Comparison of ENCODE assay signal across 13 cellular contexts in the genomic region with DNA sequence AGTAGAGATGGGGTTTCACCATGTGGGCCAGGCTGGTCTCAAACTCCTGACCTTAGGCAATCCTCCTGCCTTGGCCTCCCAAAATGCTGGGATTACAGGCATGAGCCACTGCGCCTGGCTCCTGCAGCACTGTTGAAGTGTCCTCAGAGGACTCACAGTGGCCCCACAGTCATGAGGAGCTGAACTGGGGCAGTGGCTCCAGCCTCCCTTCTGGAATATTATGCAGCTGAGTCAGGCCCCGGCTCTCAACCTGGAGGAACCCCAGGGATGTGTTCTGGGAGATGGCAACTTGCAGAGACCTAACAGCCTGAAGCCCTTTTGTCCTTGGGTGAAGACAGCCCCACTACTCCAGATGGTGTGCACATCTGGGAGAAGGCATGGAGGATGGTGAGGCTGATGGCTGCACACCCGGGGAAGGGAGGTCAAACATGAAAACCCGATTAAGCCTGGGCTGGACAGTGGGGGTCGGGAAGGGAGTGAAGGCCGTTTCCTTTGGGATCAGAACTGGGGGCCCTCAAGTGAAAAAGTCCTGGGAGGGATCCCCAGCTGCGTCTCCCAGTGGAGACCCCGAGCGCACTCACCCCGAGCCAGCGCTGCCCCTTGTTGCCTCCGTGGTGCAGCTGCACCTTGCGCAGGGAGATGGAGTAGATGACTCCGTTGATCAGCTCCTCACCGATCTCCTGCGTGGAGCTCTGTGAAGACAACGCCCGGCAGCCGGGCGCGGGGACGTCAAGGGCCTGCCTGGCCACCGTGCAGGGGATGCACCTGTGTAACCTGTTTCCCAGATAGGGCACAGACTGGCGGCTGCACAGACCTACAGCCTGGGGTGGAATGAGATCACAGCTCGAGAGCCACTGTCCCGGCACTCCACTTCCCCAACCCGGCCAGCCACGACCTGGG. TPM values are rescaled to one million over a fixed set of nuclear protein-coding genes. Genes with fewer than 3 reads are reported as not detected.
DNase-seq lines count a peak whose midpoint lies in the region; ATAC-seq, FAIRE-seq and TF ChIP-seq lines count a peak whose summit lies in the region.
"Had no signal": no experiment of that assay in that cellular context is flagged by ENCODE, and none has a peak within 500 bp of the region (broad histone marks: within the 10 kb centered on the region; RNA-seq: fewer than 3 reads in every experiment).

No MANE protein-coding gene starts in this region.

- no peaks in the 10 kb centered on the region for H3K9me3 Mint-ChIP-seq in CD4-positive, alpha-beta memory T cell
- H3K9me3 Mint-ChIP-seq in activated T-helper 1 cell treated with anti-CD3 and anti-CD28 coated beads, Interleukin-12 subunit alpha, Interleukin-12 subunit beta, Interleukin-2, Interleukin-4 antibody, amounts not matched to agents 30 ng/mL and 10 ng/mL and 1 ng/mL, durations not matched to agents 14 hours and 24 hours and 36 hours = no peaks in the 10 kb centered on the region

- no peak for FAIRE-seq in pancreas (lab: Jason Lieb, UNC)

- H3K9me3 ChIP-seq in CD4-positive, alpha-beta memory T cell (ENCODE audit: control insufficient read depth in 1 of 2, low read length in 2 of 2) = no peaks in the 10 kb centered on the region
- H3K9me3 ChIP-seq in RWPE2 (ENCODE audit: severe bottlenecking) (no peaks in the 10 kb centered on the region), right atrium auricular region (no peaks in the 10 kb centered on the region), pancreas (no peaks in the 10 kb centered on the region)

- H3K4me3 Mint-ChIP-seq in CD4-positive, alpha-beta memory T cell = no peak overlapping the region
- no peak overlapping the region for H3K4me3 Mint-ChIP-seq in activated T-helper 1 cell treated with anti-CD3 and anti-CD28 coated beads, Interleukin-12 subunit alpha, Interleukin-12 subunit beta, Interleukin-2, Interleukin-4 antibody, amounts not matched to agents 30 ng/mL and 10 ng/mL and 1 ng/mL, durations not matched to agents 14 hours and 24 hours and 36 hours

- no peaks in the 10 kb centered on the region for H3K27me3 ChIP-seq in CD4-positive, alpha-beta memory T cell (ENCODE audit: insufficient read depth, low read length)
- H3K27me3 ChIP-seq in RWPE2 (ENCODE audit: insufficient read depth, poor library complexity, severe bottlenecking) = no peaks in the 10 kb centered on the region
- no peaks in the 10 kb centered on the region for H3K27me3 ChIP-seq in right atrium auricular region
- H3K27me3 ChIP-seq in pancreas = no peaks in the 10 kb centered on the region

- H3K4me1 Mint-ChIP-seq in CD4-positive, alpha-beta memory T cell = peaks cover 7 to 43% (median 25%) of the 10 kb centered on the region in 4 donors
- H3K4me1 Mint-ChIP-seq in activated T-helper 1 cell treated with anti-CD3 and anti-CD28 coated beads, Interleukin-12 subunit alpha, Interleukin-12 subunit beta, Interleukin-2, Interleukin-4 antibody, amounts not matched to agents 30 ng/mL and 10 ng/mL and 1 ng/mL, durations not matched to agents 14 hours and 24 hours and 36 hours (ENCODE audit: low read depth) = peaks cover 42% of the 10 kb centered on the region

- H3K27ac Mint-ChIP-seq in CD4-positive, alpha-beta memory T cell = peak overlapping the region in 2 of 7 donors; percentile 12 to 87
- no peak overlapping the region for H3K27ac Mint-ChIP-seq in activated T-helper 1 cell treated with anti-CD3 and anti-CD28 coated beads, Interleukin-12 subunit alpha, Interleukin-12 subunit beta, Interleukin-2, Interleukin-4 antibody, amounts not matched to agents 30 ng/mL and 10 ng/mL and 1 ng/mL, durations not matched to agents 14 hours and 24 hours and 36 hours

- CTCF ChIA-PET in CD4-positive, alpha-beta memory T cell (lab: Charles Lee; ENCODE audit: partially characterized antibody) = interaction anchor here (1.3 to 30.1 kb wide), 3 partner anchors 9 to 40 kb away, joined by 3 to 596 read pairs (median 3); no protein-coding TSS in a partner anchor

- intact Hi-C loops in CD4-positive, alpha-beta memory T cell (cut with micrococcal nuclease) = no loop called here
- intact Hi-C loops in pancreas (cut with DNase I) = no loop called here
- intact Hi-C loops in activated T-helper 1 cell treated with anti-CD3 and anti-CD28 coated beads, Interleukin-12 subunit alpha, Interleukin-12 subunit beta, Interleukin-2, Interleukin-4 antibody, amounts not matched to agents 30 ng/mL and 10 ng/mL and 1 ng/mL, durations not matched to agents 14 hours and 24 hours and 36 hours (cut with micrococcal nuclease) = no loop called here

- WGBS in pancreas, 2 donors = 92% methylated on average over 28 of the region's 28 CpGs

- no peaks in the 10 kb centered on the region for H3K27me3 Mint-ChIP-seq in CD4-positive, alpha-beta memory T cell
- no peaks in the 10 kb centered on the region for H3K27me3 Mint-ChIP-seq in activated T-helper 1 cell treated with anti-CD3 and anti-CD28 coated beads, Interleukin-12 subunit alpha, Interleukin-12 subunit beta, Interleukin-2, Interleukin-4 antibody, amounts not matched to agents 30 ng/mL and 10 ng/mL and 1 ng/mL, durations not matched to agents 14 hours and 24 hours and 36 hours (ENCODE audit: insufficient read depth)

- H3K36me3 Mint-ChIP-seq in CD4-positive, alpha-beta memory T cell = peaks cover 10 to 41% of the 10 kb centered on the region in 2 donors
- peaks cover 17% of the 10 kb centered on the region for H3K36me3 Mint-ChIP-seq in activated T-helper 1 cell treated with anti-CD3 and anti-CD28 coated beads, Interleukin-12 subunit alpha, Interleukin-12 subunit beta, Interleukin-2, Interleukin-4 antibody, amounts not matched to agents 30 ng/mL and 10 ng/mL and 1 ng/mL, durations not matched to agents 14 hours and 24 hours and 36 hours (ENCODE audit: low read depth)

- no peak overlapping the region for H3K4me3 ChIP-seq in CD4-positive, alpha-beta memory T cell (ENCODE audit: low read length in 2 of 2)
- H3K4me3 ChIP-seq in RWPE2 (ENCODE audit: severe bottlenecking) = no peak overlapping the region
- H3K4me3 ChIP-seq in right atrium auricular region = no peak overlapping the region
- no peak overlapping the region for H3K4me3 ChIP-seq in pancreas
- H3K4me3 ChIP-seq: SK-N-MC had no signal

- H3K27ac ChIP-seq in CD4-positive, alpha-beta memory T cell (ENCODE audit: low read depth, low read length) = peak overlapping the region; percentile 36
- H3K27ac ChIP-seq in RWPE2 (ENCODE audit: poor library complexity, severe bottlenecking) (no peak overlapping the region), right atrium auricular region (peak overlapping the region; percentile 77 to 89), pancreas (no peak overlapping the region)
- H3K27ac ChIP-seq: SK-N-MC had no signal

- no peak for DNase-seq in CD4-positive, alpha-beta memory T cell
- DNase-seq in RWPE2 (ENCODE audit: low spot score) (peak; percentile 56), right atrium auricular region (ENCODE audit: low spot score) (no peak), pancreas (peak in 4 of 6 donors; percentile 20 to 56 (median 37)), NCI-H187 (lab: John Stamatoyannopoulos, UW) (no peak), GM19240 (ENCODE audit: insufficient read length, low spot score) (no peak)
- DNase-seq in activated T-helper 1 cell treated with anti-CD3 and anti-CD28 coated beads, Interleukin-12 subunit alpha, Interleukin-12 subunit beta, Interleukin-2, Interleukin-4 antibody, amounts not matched to agents 30 ng/mL and 10 ng/mL and 1 ng/mL, durations not matched to agents 14 hours and 24 hours and 36 hours (ENCODE audit: low spot score) = no peak
- DNase-seq in activated CD4-positive, CD25-positive, alpha-beta regulatory T cell treated with anti-CD3 and anti-CD28 coated beads, Interleukin-2, amount 50 U/mL, for 72 hours = no peak
- DNase-seq: DMS79 treated with DMSO at 0.1 percent for 48 hours, kidney glomerular epithelial cell, NCI-H146, NCI-H524 treated with DMSO at 0.1 percent for 48 hours had no signal

- peaks cover 51% of the 10 kb centered on the region for H3K36me3 ChIP-seq in CD4-positive, alpha-beta memory T cell (ENCODE audit: insufficient read depth, low read length)
- H3K36me3 ChIP-seq in RWPE2 (ENCODE audit: low read depth) (peaks cover 21% of the 10 kb centered on the region), right atrium auricular region (peaks cover 50% of the 10 kb centered on the region), pancreas (peaks cover 4 to 36% (median 27%) of the 10 kb centered on the region in 3 donors)

- TF ChIP-seq CTCF in RWPE2 (IDR thresholded peaks at IDR 0.05; ENCODE audit: poor library complexity, severe bottlenecking) = no peak
- no peak for TF ChIP-seq CTCF in right atrium auricular region (IDR thresholded peaks at IDR 0.05)
- no peak for TF ChIP-seq CTCF in pancreas (IDR thresholded peaks at IDR 0.05)

- H3K4me1 ChIP-seq in CD4-positive, alpha-beta memory T cell (ENCODE audit: insufficient read depth, low read length) = peaks cover 46% of the 10 kb centered on the region
- H3K4me1 ChIP-seq in RWPE2 (ENCODE audit: insufficient read depth, poor library complexity, severe bottlenecking) (no peaks in the 10 kb centered on the region), right atrium auricular region (peaks cover 0 to 54% of the 10 kb centered on the region in 2 donors), pancreas (peaks cover 8 to 24% (median 21%) of the 10 kb centered on the region in 3 donors)

- POLR2A ChIA-PET in CD4-positive, alpha-beta memory T cell (lab: Charles Lee; ENCODE audit: partially characterized antibody) = interaction anchor here (1.7 to 25.7 kb wide), 2 partner anchors 22 to 36 kb away, joined by 7 to 345 read pairs; no protein-coding TSS in a partner anchor

- ATAC-seq in RWPE2 (ENCODE audit: low read depth) (no peak), pancreas (no peak)

RNA-seq across cellular contexts. Expression of gene RALGDS, which starts 9.3 kb away (rescaled TPM):
- total RNA-seq in CD4-positive, alpha-beta memory T cell = 100 to 1,000 TPM; 123 to 131 TPM
- 10 to 100 TPM; 27.9 to 67.8 TPM for polyA plus RNA-seq in CD4-positive, alpha-beta memory T cell
- total RNA-seq in right atrium auricular region = 10 to 100 TPM; 26.7 to 30.1 TPM
- 10 to 100 TPM; 16.1 to 31.9 (median 20.3) TPM for total RNA-seq in pancreas
- polyA plus RNA-seq in pancreas = 10 to 100 TPM; 56.0 to 69.7 TPM
- 88.7 and 94.4 TPM in 2 replicates for total RNA-seq in activated T-helper 1 cell treated with anti-CD3 and anti-CD28 coated beads, Interleukin-12 subunit alpha, Interleukin-12 subunit beta, Interleukin-2, Interleukin-4 antibody, amounts not matched to agents 30 ng/mL and 10 ng/mL and 1 ng/mL, durations not matched to agents 14 hours and 24 hours and 36 hours

RNA-seq across cellular contexts. Expression of gene CEL, which starts 49.9 kb away (rescaled TPM):
- 1 to 10 TPM; 1.2 to 1.6 TPM for total RNA-seq in CD4-positive, alpha-beta memory T cell
- under 1 TPM in 1 of 2 donors, not detected in 1; 0.15 TPM for polyA plus RNA-seq in CD4-positive, alpha-beta memory T cell
- total RNA-seq in right atrium auricular region = 1 to 10 TPM in 1 of 2 donors, under 1 TPM in 1; 0.94 to 1.9 TPM
- total RNA-seq in pancreas = over 10,000 TPM; 11,290 to 24,413 (median 19,239) TPM
- polyA plus RNA-seq in pancreas = 1,000 to 10,000 TPM; 2,560 to 4,565 TPM
- 1.8 and 2.0 TPM in 2 replicates for total RNA-seq in activated T-helper 1 cell treated with anti-CD3 and anti-CD28 coated beads, Interleukin-12 subunit alpha, Interleukin-12 subunit beta, Interleukin-2, Interleukin-4 antibody, amounts not matched to agents 30 ng/mL and 10 ng/mL and 1 ng/mL, durations not matched to agents 14 hours and 24 hours and 36 hours

RNA-seq across cellular contexts. Expression of gene GBGT1, which starts 52.0 kb away (rescaled TPM):
- total RNA-seq in CD4-positive, alpha-beta memory T cell = 1 to 10 TPM; 3.6 to 6.3 TPM
- polyA plus RNA-seq in CD4-positive, alpha-beta memory T cell = under 1 TPM; 0.16 to 0.50 TPM
- total RNA-seq in right atrium auricular region = 10 to 100 TPM; 15.5 to 16.8 TPM
- 10 to 100 TPM in 1 of 6 donors, 1 to 10 TPM in 5; 1.5 to 11.9 (median 3.1) TPM for total RNA-seq in pancreas
- polyA plus RNA-seq in pancreas = 1 to 10 TPM; 4.5 to 4.6 TPM
- total RNA-seq in activated T-helper 1 cell treated with anti-CD3 and anti-CD28 coated beads, Interleukin-12 subunit alpha, Interleukin-12 subunit beta, Interleukin-2, Interleukin-4 antibody, amounts not matched to agents 30 ng/mL and 10 ng/mL and 1 ng/mL, durations not matched to agents 14 hours and 24 hours and 36 hours = 8.6 and 9.4 TPM in 2 replicates

Comparison
In these comparisons a context has a peak if more than half of its experiments do, and no peak if none do; other contexts are left out.
1. DNase-seq: peak in RWPE2 (single experiment) and pancreas (4 of 6); none in CD4-positive, alpha-beta memory T cell (0 of 5), right atrium auricular region (single experiment), NCI-H187 (0 of 2), activated T-helper 1 cell treated with anti-CD3 and anti-CD28 coated beads, Interleukin-12 subunit alpha, Interleukin-12 subunit beta, Interleukin-2, Interleukin-4 antibody, amounts not matched to agents 30 ng/mL and 10 ng/mL and 1 ng/mL, durations not matched to agents 14 hours and 24 hours and 36 hours (single experiment), GM19240 (single experiment) and activated CD4-positive, CD25-positive, alpha-beta regulatory T cell treated with anti-CD3 and anti-CD28 coated beads, Interleukin-2, amount 50 U/mL, for 72 hours (single experiment).
2. H3K27ac ChIP-seq: peak in CD4-positive, alpha-beta memory T cell (single experiment) and right atrium auricular region (2 of 2); none in RWPE2 (single experiment) and pancreas (0 of 4).
3. RNA of gene CEL, which starts 49.9 kb away (total RNA-seq): 11,290 to 24,413 TPM in pancreas; 1.8 to 2.0 TPM in activated T-helper 1 cell treated with anti-CD3 and anti-CD28 coated beads, Interleukin-12 subunit alpha, Interleukin-12 subunit beta, Interleukin-2, Interleukin-4 antibody, amounts not matched to agents 30 ng/mL and 10 ng/mL and 1 ng/mL, durations not matched to agents 14 hours and 24 hours and 36 hours, 0.94 to 1.9 TPM in right atrium auricular region and 1.2 to 1.6 TPM in CD4-positive, alpha-beta memory T cell; every median in the first group is over 1,000 times any median in the second.